In the genomic region with DNA sequence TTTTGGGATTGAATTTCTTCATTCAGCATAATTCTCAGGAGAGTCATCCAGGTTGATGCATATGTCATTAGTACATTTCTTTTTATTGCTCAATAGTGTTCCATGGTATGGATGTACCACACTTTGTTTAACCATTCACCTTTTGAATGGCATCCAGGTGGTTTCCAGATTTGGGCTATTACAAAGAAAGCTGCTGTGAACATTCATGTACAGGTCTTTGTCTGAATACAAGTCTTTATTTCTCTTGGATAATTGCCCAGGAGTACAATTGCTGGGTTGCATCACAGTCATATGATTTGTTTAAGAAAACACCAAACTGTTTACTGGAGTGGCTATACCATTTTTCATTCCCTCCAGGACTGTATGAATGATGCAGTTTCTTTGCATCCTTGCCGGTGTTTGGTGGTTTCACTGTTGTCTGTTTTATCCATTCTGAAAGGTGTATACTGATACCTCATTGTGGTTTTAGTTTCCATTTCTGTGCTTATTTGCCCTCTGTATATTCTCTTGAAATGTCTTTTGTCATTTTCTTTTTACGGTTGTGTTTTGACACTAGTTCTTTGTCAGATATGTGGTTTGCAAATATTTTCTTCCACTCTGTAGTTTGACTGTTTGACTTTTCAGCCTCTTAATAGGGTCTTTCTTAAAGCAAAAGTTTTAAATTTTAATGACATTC, we compare ENCODE assay signal across 8 cellular contexts.
DNase-seq lines count a peak whose midpoint lies in the region; ATAC-seq and TF ChIP-seq lines count a peak whose summit lies in the region.

No MANE protein-coding gene starts in this region.

- intact Hi-C loops in posterior cingulate gyrus (cut with DNase I), result no loop called here

- no peak for TF ChIP-seq CTCF in GM10266 (IDR thresholded peaks at IDR 0.05; ENCODE audit: control insufficient read depth, insufficient read depth, low read depth, missing control alignments)

- peak; percentile 34 for DNase-seq in GM10266 (ENCODE audit: extremely low spot score)
- DNase-seq in non-pigmented ciliary epithelial cell (ENCODE audit: low read depth), result peak; percentile 52
- no peak for DNase-seq in SKM-1 (lab: John Stamatoyannopoulos, UW; ENCODE audit: unreplicated experiment)
- no peak for DNase-seq in posterior cingulate gyrus
- DNase-seq in GM19238 (ENCODE audit: insufficient read length, low spot score), result no peak

- peak overlapping the region; percentile 70 for H3K27ac Mint-ChIP-seq in T-helper 1 cell treated with Interleukin-12 subunit alpha and Interleukin-12 subunit beta and Interleukin-4 antibody, amounts not matched to agents 30 μg/mL and 1 μg/mL, for 36 hours

- H3K4me1 Mint-ChIP-seq in T-helper 1 cell treated with Interleukin-12 subunit alpha and Interleukin-12 subunit beta and Interleukin-4 antibody, amounts not matched to agents 30 μg/mL and 1 μg/mL, for 36 hours (ENCODE audit: low read depth), result peaks cover 25% of the 10 kb centered on the region

- no peaks in the 10 kb centered on the region for H3K9me3 Mint-ChIP-seq in T-helper 1 cell treated with Interleukin-12 subunit alpha and Interleukin-12 subunit beta and Interleukin-4 antibody, amounts not matched to agents 30 μg/mL and 1 μg/mL, for 36 hours

- H3K27me3 Mint-ChIP-seq in T-helper 1 cell treated with Interleukin-12 subunit alpha and Interleukin-12 subunit beta and Interleukin-4 antibody, amounts not matched to agents 30 μg/mL and 1 μg/mL, for 36 hours (ENCODE audit: low read depth), result no peaks in the 10 kb centered on the region

- ATAC-seq in GM21367 (IDR thresholded peaks at IDR 0.05; ENCODE audit: unreplicated experiment) (peak; percentile 98), HG03469 (IDR thresholded peaks at IDR 0.05; ENCODE audit: unreplicated experiment) (peak; percentile 97)

- H3K4me3 Mint-ChIP-seq in T-helper 1 cell treated with Interleukin-12 subunit alpha and Interleukin-12 subunit beta and Interleukin-4 antibody, amounts not matched to agents 30 μg/mL and 1 μg/mL, for 36 hours, result peak overlapping the region; percentile 3

- peaks cover 42% of the 10 kb centered on the region for H3K36me3 Mint-ChIP-seq in T-helper 1 cell treated with Interleukin-12 subunit alpha and Interleukin-12 subunit beta and Interleukin-4 antibody, amounts not matched to agents 30 μg/mL and 1 μg/mL, for 36 hours (ENCODE audit: low read depth)

Comparison
In these comparisons a context has a peak if more than half of its experiments do, and no peak if none do; other contexts are left out.
1. DNase-seq: peak in GM10266 (single experiment) and non-pigmented ciliary epithelial cell (single experiment); none in SKM-1 (single experiment), posterior cingulate gyrus (0 of 10) and GM19238 (single experiment).